8 cellular contexts compared by ENCODE assay signal in genomic region chr6:166382933-166383816, GRCh38. TPM values are rescaled to one million over a fixed set of nuclear protein-coding genes. Genes with fewer than 3 reads are reported as not detected.
DNase-seq lines count a peak whose midpoint lies in the region; ATAC-seq and TF ChIP-seq lines count a peak whose summit lies in the region.

Gene MPC1 (minus strand): TSS chr6:166382940. CDS start chr6:166382876, 64 bp downstream.

- POLR2A ChIA-PET in PC-3 (lab: Charles Lee; ENCODE audit: unreplicated experiment), result no interaction called here

- DNase-seq in DMS153 treated with DMSO at 0.1 percent for 48 hours (lab: John Stamatoyannopoulos, UW; ENCODE audit: unreplicated experiment) (peak; percentile 85), PC-3 (peak; percentile 94), activated T-cell treated with anti-CD3 and anti-CD28 coated beads for 48 hours (ENCODE audit: low read depth) (peak; percentile 97), epithelial cell of prostate (ENCODE audit: low read depth, low spot score) (peak; percentile 83), mucosa of descending colon (peak; percentile 97 to 99 (median 97))
- DNase-seq in Jurkat, Clone E6-1 (ENCODE audit: low read depth, low spot score), result peak; percentile 88
- peak; percentile 74 to 88 for DNase-seq in stimulated activated CD8-positive, alpha-beta memory T cell treated with anti-CD3 and anti-CD28 coated beads, Interleukin-4, amount 100 ng/mL, for 1 hour (ENCODE audit: low read depth in 2 of 2, low spot score in 1 of 2)

- CTCF ChIA-PET in PC-3 (lab: Charles Lee), result no interaction called here

- peak within 1 kb of the TSS; percentile 74 for H3K9ac ChIP-seq in PC-3 (ENCODE audit: low read length)

- H3K27me3 ChIP-seq in PC-3 (ENCODE audit: low read length), result no peaks in the 10 kb centered on the region

- H3K9me3 ChIP-seq in PC-3 (ENCODE audit: low read length) (no peaks in the 10 kb centered on the region), mucosa of descending colon (no peaks in the 10 kb centered on the region)

- no peaks in the 10 kb centered on the region for H3K79me2 ChIP-seq in PC-3 (ENCODE audit: low read length)

- H3F3A ChIP-seq in PC-3 (ENCODE audit: low read length, unreplicated experiment), result no peaks in the 10 kb centered on the region

- peak within 1 kb of the TSS; percentile 85 for H3K4me3 ChIP-seq in Jurkat, Clone E6-1 (ENCODE audit: low read length)
- H3K4me3 ChIP-seq in PC-3 (ENCODE audit: low read length), result peak within 1 kb of the TSS; percentile 88
- H3K4me3 ChIP-seq in mucosa of descending colon, result peak within 1 kb of the TSS; percentile 92

- H3K4me1 ChIP-seq in PC-3 (ENCODE audit: insufficient read depth, low read length) (peaks cover 4% of the 10 kb centered on the region), mucosa of descending colon (ENCODE audit: low read depth) (no peaks in the 10 kb centered on the region)

- intact Hi-C loops in PC-3 (cut with micrococcal nuclease) (loop anchor here (2.0 to 5.0 kb wide), 3 partner anchors 40 to 106 kb away; partner anchors contain the start of gene SFT2D1), mucosa of descending colon (cut with DNase I, micrococcal nuclease) (loop anchor here in 1 of 2 donors (10.0 kb wide), 1 partner anchor 48 kb away; no protein-coding TSS in a partner anchor)

- H3K27ac ChIP-seq in PC-3 (ENCODE audit: low read length), result peak within 1 kb of the TSS; percentile 72
- peak within 1 kb of the TSS; percentile 72 for H3K27ac ChIP-seq in epithelial cell of prostate

- H3K9me2 ChIP-seq in PC-3 (replicated peaks; ENCODE audit: low read length), result no peaks in the 10 kb centered on the region

- peak; percentile 91 for ATAC-seq in GM21717 (IDR thresholded peaks at IDR 0.05; ENCODE audit: unreplicated experiment)
- ATAC-seq in PC-3, result peak; percentile 88
- peak; percentile 93 for ATAC-seq in mucosa of descending colon

- no TSS peak for BruUV-seq in PC-3 (replicated peaks; lab: Mats Ljungman, UMichigan)

- no peak for TF ChIP-seq CTCF in PC-3 (conservative IDR thresholded peaks at IDR 0.05; ENCODE audit: low read depth, low read length)
- no peak for TF ChIP-seq CTCF in mucosa of descending colon (IDR thresholded peaks at IDR 0.05)

- peak within 1 kb of the TSS; percentile 95 for H2AFZ ChIP-seq in PC-3 (ENCODE audit: low read length)

- no peaks in the 10 kb centered on the region for H4K20me1 ChIP-seq in PC-3 (ENCODE audit: low read length)

- H3K36me3 ChIP-seq in PC-3 (ENCODE audit: low read depth, low read length) (no peaks in the 10 kb centered on the region), mucosa of descending colon (ENCODE audit: low read depth) (no peaks in the 10 kb centered on the region)

- peak within 1 kb of the TSS; percentile 93 for H3K4me2 ChIP-seq in PC-3 (ENCODE audit: low read length)

RNA-seq across cellular contexts. Expression of gene MPC1, which starts in this region (rescaled TPM):
- polyA plus RNA-seq in Jurkat, Clone E6-1 (2012; ENCODE audit: insufficient read depth, insufficient read length), result 81.4 TPM
- total RNA-seq in PC-3 (2014; rRNA removed) (10.0 and 26.7 TPM in 2 replicates), mucosa of descending colon (100 to 1,000 TPM in 2 of 3 donors, 10 to 100 TPM in 1; 75.0 to 139 (median 117) TPM)

Comparison
In these comparisons a context has a peak if more than half of its experiments do, and no peak if none do; other contexts are left out.
1. Peak in every context shown above with its lines: DNase-seq, ATAC-seq, H3K4me3 ChIP-seq and H3K27ac ChIP-seq.